In the genomic region with DNA sequence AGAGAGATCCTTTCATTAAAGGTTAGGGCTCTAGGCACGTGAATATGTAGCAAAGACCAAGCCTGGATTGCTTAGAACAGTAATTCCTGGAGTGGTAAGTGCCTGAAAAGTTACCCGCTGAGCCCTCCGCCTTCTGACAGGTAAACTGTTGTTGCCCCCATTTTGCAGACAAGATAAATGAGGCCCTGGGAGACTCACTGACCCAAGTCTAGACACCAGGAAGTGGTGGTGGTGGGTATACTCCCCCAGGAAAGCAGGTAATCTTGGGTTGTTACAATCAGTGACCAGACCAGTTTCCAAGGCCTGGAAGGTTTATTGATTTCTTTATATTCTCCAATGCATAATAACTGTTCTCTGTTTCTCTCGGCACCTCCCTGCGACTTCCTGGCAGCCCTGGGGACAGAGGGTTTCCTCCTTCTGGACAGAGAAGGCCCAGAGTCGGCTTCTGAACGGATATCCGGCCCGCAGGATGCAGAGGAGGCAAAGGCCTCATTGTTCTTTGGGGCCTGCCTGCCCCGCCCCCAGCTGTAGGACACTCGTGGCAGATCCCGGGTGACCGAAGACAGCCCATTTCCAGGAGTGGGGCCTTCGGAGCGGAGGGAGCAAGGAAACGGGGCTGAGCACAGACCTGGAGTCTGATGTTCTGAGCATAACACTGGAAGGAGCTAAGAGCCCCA, we compare ENCODE assay signal across 8 cellular contexts. TPM values are rescaled to one million over a fixed set of nuclear protein-coding genes. Genes with fewer than 3 reads are reported as not detected.
A peak's percentile ranks its signal among the peaks of the same experiment; 100 is the strongest.
DNase-seq lines count a peak whose midpoint lies in the region; ATAC-seq and TF ChIP-seq lines count a peak whose summit lies in the region.

No MANE protein-coding gene starts in this region.

- CTCF ChIA-PET in BJ (lab: Yijun Ruan, JAX), result interaction anchor here (0.6 to 5.9 kb wide), 41 partner anchors 7 to 389 kb away, joined by 3 to 65 read pairs (median 6); a partner anchor contains a TSS
- CTCF ChIA-PET in activated CD4-positive, alpha-beta memory T cell treated with anti-CD3 and anti-CD28 coated beads, Interleukin-2, amount 10 ng/mL, durations not matched to agents 7 days and 5 days (lab: Charles Lee), result interaction anchor here (0.6 to 4.3 kb wide), 35 partner anchors 7 to 700 kb away, joined by 3 to 20 read pairs (median 4); a partner anchor contains a TSS

- H3K9me3 Mint-ChIP-seq in activated CD4-positive, alpha-beta memory T cell treated with anti-CD3 and anti-CD28 coated beads, Interleukin-2, amount 10 ng/mL, durations not matched to agents 7 days and 5 days, result no peaks in the 10 kb centered on the region

- no peaks in the 10 kb centered on the region for H3K36me3 Mint-ChIP-seq in activated CD4-positive, alpha-beta memory T cell treated with anti-CD3 and anti-CD28 coated beads, Interleukin-2, amount 10 ng/mL, durations not matched to agents 7 days and 5 days (ENCODE audit: low read depth)

- H3K36me3 ChIP-seq in BJ (ENCODE audit: control insufficient read depth, insufficient read depth, low read length) (no peaks in the 10 kb centered on the region), mucosa of rectum (ENCODE audit: control insufficient read depth in 2 of 2, insufficient read depth in 2 of 2, low read length in 2 of 2) (no peaks in the 10 kb centered on the region), suprapubic skin (no peaks in the 10 kb centered on the region)

- peak overlapping the region; percentile 91 for H3K4me3 Mint-ChIP-seq in activated CD4-positive, alpha-beta memory T cell treated with anti-CD3 and anti-CD28 coated beads, Interleukin-2, amount 10 ng/mL, durations not matched to agents 7 days and 5 days

- POLR2A ChIA-PET in BJ (lab: Charles Lee), result interaction anchor here (0.5 kb wide), 1 partner anchor 94 kb away, joined by 16 read pairs; no protein-coding TSS in a partner anchor
- POLR2A ChIA-PET in activated CD4-positive, alpha-beta memory T cell treated with anti-CD3 and anti-CD28 coated beads, Interleukin-2, amount 10 ng/mL, durations not matched to agents 7 days and 5 days (lab: Charles Lee), result interaction anchor here (0.8 to 7.1 kb wide), 28 partner anchors 10 to 446 kb away, joined by 3 to 100 read pairs (median 6); a partner anchor contains a TSS

- in situ Hi-C loops in KBM-7 (cut with MboI; ENCODE audit: low pct_unique_long_range_greater_than_20kb, low sequenced_read_pairs), result loop anchor here (25.0 kb wide), 1 partner anchor 206 kb away; no protein-coding TSS in a partner anchor

- DNase-seq in BJ (ENCODE audit: low read depth) (no peak), KBM-7 (peak; percentile 79), epidermal melanocyte (ENCODE audit: insufficient read length, low spot score) (peak; percentile 21), suprapubic skin (ENCODE audit: low spot score in 2 of 2) (peak in 1 of 2 donors; percentile 85), NCI-H774 (lab: John Stamatoyannopoulos, UW) (no peak)
- DNase-seq in activated CD4-positive, alpha-beta memory T cell treated with anti-CD3 and anti-CD28 coated beads, Interleukin-2, amount 10 ng/mL, durations not matched to agents 7 days and 5 days, result peak; percentile 71

- TF ChIP-seq CTCF in BJ (IDR thresholded peaks at IDR 0.05; ENCODE audit: insufficient read depth, low read depth, low read length), result no peak
- no peak for TF ChIP-seq CTCF in suprapubic skin (IDR thresholded peaks at IDR 0.05)

- ATAC-seq in GM19438 (IDR thresholded peaks at IDR 0.05; ENCODE audit: low read depth, unreplicated experiment), result peak; percentile 38

- H3K4me1 ChIP-seq in mucosa of rectum (ENCODE audit: control insufficient read depth in 2 of 2, insufficient read depth in 2 of 2, low read length in 2 of 2), result peaks cover 15 to 21% of the 10 kb centered on the region in 2 donors
- peaks cover 36% of the 10 kb centered on the region for H3K4me1 ChIP-seq in suprapubic skin

- 33% methylated on average over 13 of the region's 16 CpGs for WGBS in suprapubic skin

- H3K4me3 ChIP-seq in BJ (ENCODE audit: low read depth, low read length), result peak overlapping the region; percentile 58
- peak overlapping the region; percentile 69 to 74 for H3K4me3 ChIP-seq in mucosa of rectum (ENCODE audit: low read length in 2 of 2)
- H3K4me3 ChIP-seq in suprapubic skin, result peak overlapping the region; percentile 95

- peak overlapping the region; percentile 97 for H3K27ac Mint-ChIP-seq in activated CD4-positive, alpha-beta memory T cell treated with anti-CD3 and anti-CD28 coated beads, Interleukin-2, amount 10 ng/mL, durations not matched to agents 7 days and 5 days

- H3K27me3 ChIP-seq in BJ (ENCODE audit: control insufficient read depth, insufficient read depth, low read length) (no peaks in the 10 kb centered on the region), mucosa of rectum (ENCODE audit: control insufficient read depth in 2 of 2, insufficient read depth in 2 of 2, low read length in 2 of 2) (peaks cover 6% of the 10 kb centered on the region in 2 donors), suprapubic skin (no peaks in the 10 kb centered on the region)

- TF ChIP-seq POLR2A in suprapubic skin (IDR thresholded peaks at IDR 0.05), result no peak

- peak overlapping the region; percentile 91 to 92 for H3K27ac ChIP-seq in mucosa of rectum (ENCODE audit: low read depth in 2 of 2, low read length in 2 of 2)
- H3K27ac ChIP-seq in suprapubic skin, result peak overlapping the region; percentile 98

- peaks cover 33% of the 10 kb centered on the region for H3K4me1 Mint-ChIP-seq in activated CD4-positive, alpha-beta memory T cell treated with anti-CD3 and anti-CD28 coated beads, Interleukin-2, amount 10 ng/mL, durations not matched to agents 7 days and 5 days

- no peaks in the 10 kb centered on the region for H3K27me3 Mint-ChIP-seq in activated CD4-positive, alpha-beta memory T cell treated with anti-CD3 and anti-CD28 coated beads, Interleukin-2, amount 10 ng/mL, durations not matched to agents 7 days and 5 days

- peak overlapping the region; percentile 52 to 80 for H3K9ac ChIP-seq in mucosa of rectum (ENCODE audit: low read depth in 1 of 2, low read length in 2 of 2)

- no peak for TF ChIP-seq EP300 in suprapubic skin (IDR thresholded peaks at IDR 0.05)

- H3K9me3 ChIP-seq in mucosa of rectum (ENCODE audit: control insufficient read depth in 2 of 2, low read length in 2 of 2) (no peaks in the 10 kb centered on the region), suprapubic skin (no peaks in the 10 kb centered on the region)

RNA-seq across cellular contexts. Expression of a gene that starts 1.3 kb away (rescaled TPM):
- 14.7 and 20.8 TPM in 2 replicates for polyA plus RNA-seq in BJ (2011; rRNA removed)
- polyA minus RNA-seq in BJ (2011; rRNA and poly(A)+ RNA removed), result 7.6 and 8.3 TPM in 2 replicates
- 10 to 100 TPM; 29.8 to 30.6 TPM for total RNA-seq in activated CD4-positive, alpha-beta memory T cell treated with anti-CD3 and anti-CD28 coated beads, Interleukin-2, amount 10 ng/mL, durations not matched to agents 7 days and 5 days
- 1 to 10 TPM; 4.8 to 9.0 (median 6.7) TPM for total RNA-seq in suprapubic skin

RNA-seq across cellular contexts. Expression of a gene that starts 27.5 kb away (rescaled TPM):
- polyA plus RNA-seq in BJ (2011; rRNA removed), result 280 and 336 TPM in 2 replicates
- 57.8 and 109 TPM in 2 replicates for polyA minus RNA-seq in BJ (2011; rRNA and poly(A)+ RNA removed)
- 100 to 1,000 TPM; 115 to 117 TPM for total RNA-seq in activated CD4-positive, alpha-beta memory T cell treated with anti-CD3 and anti-CD28 coated beads, Interleukin-2, amount 10 ng/mL, durations not matched to agents 7 days and 5 days
- 10 to 100 TPM; 58.8 to 78.3 (median 62.1) TPM for total RNA-seq in suprapubic skin

RNA-seq across cellular contexts. Expression of a gene that starts 40.5 kb away (rescaled TPM):
- 9.6 and 15.8 TPM in 2 replicates for polyA plus RNA-seq in BJ (2011; rRNA removed)
- 5.4 and 5.9 TPM in 2 replicates for polyA minus RNA-seq in BJ (2011; rRNA and poly(A)+ RNA removed)
- total RNA-seq in activated CD4-positive, alpha-beta memory T cell treated with anti-CD3 and anti-CD28 coated beads, Interleukin-2, amount 10 ng/mL, durations not matched to agents 7 days and 5 days, result 10 to 100 TPM; 19.6 to 22.6 TPM
- 10 to 100 TPM; 12.2 to 37.4 (median 15.0) TPM for total RNA-seq in suprapubic skin

Comparison
In these comparisons a context has a peak if more than half of its experiments do, and no peak if none do; other contexts are left out.
1. DNase-seq: peak in KBM-7 (single experiment), activated CD4-positive, alpha-beta memory T cell treated with anti-CD3 and anti-CD28 coated beads, Interleukin-2, amount 10 ng/mL, durations not matched to agents 7 days and 5 days (single experiment) and epidermal melanocyte (single experiment); none in BJ (single experiment) and NCI-H774 (single experiment).
2. Peak in every context shown above with its lines, with median percentiles within 50 percentile points of each other: H3K4me3 ChIP-seq.